ENCODE assay signal across 34 cellular contexts in the genomic region with DNA sequence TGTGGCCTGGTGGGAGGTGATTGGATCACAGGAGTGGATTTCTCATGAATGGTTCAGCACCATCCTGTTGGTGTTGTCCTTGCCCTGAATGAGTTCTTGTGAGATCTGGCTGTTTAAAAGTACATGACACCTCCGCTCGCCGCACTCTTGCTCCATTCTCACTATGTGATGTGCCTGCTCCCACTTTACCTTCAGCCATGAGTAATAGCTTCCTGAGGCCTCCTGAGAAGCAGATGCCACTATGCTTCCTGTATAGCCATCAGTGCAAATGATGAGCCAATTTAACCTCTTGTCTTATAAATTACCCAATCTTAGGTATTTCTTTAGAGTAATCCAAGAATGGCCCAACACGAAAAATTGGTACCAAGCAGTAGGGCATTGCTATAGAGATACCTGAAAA.
"Had no signal": no experiment of that assay in that cellular context is flagged by ENCODE, and none has a peak within 500 bp of the region (broad histone marks: within the 10 kb centered on the region; RNA-seq: fewer than 3 reads in every experiment).

No MANE protein-coding gene starts in this region.

- ATAC-seq: activated T-cell treated with anti-CD3 and anti-CD28 coated beads, Interleukin-2, amount 50 U/mL, for 4 hours had no signal

- H3K27ac Mint-ChIP-seq: activated B cell treated with CpG ODN at 0.5 μM for 24 hours; activated naive CD8-positive, alpha-beta T cell treated with anti-CD3 and anti-CD28 coated beads for 36 hours; activated T-helper 1 cell treated with anti-CD3 and anti-CD28 coated beads, Interleukin-12 subunit alpha, Interleukin-12 subunit beta, Interleukin-2, Interleukin-4 antibody, amounts not matched to agents 30 ng/mL and 10 ng/mL and 1 ng/mL, durations not matched to agents 14 hours and 24 hours and 36 hours had no signal

- H3K4me3 Mint-ChIP-seq: activated B cell treated with CpG ODN at 0.5 μM for 24 hours; activated naive CD8-positive, alpha-beta T cell treated with anti-CD3 and anti-CD28 coated beads for 36 hours; activated T-cell treated with anti-CD3 and anti-CD28 coated beads, Interleukin-2, amount 50 U/mL, for 4 hours; activated T-helper 1 cell treated with anti-CD3 and anti-CD28 coated beads, Interleukin-12 subunit alpha, Interleukin-12 subunit beta, Interleukin-2, Interleukin-4 antibody, amounts not matched to agents 30 ng/mL and 10 ng/mL and 1 ng/mL, durations not matched to agents 14 hours and 24 hours and 36 hours had no signal

- H3K9me3 ChIP-seq: MG63 had no signal

- H3K4me3 ChIP-seq: MG63, PC-9 had no signal

- H3K27ac ChIP-seq: brain microvascular endothelial cell, PC-9, VCaP had no signal

- DNase-seq: activated B cell treated with CpG ODN at 0.5 μM for 24 hours; activated CD4-positive, alpha-beta T cell treated with anti-CD3 and anti-CD28 coated beads for 48 hours; activated CD4-positive, CD25-positive, alpha-beta regulatory T cell treated with anti-CD3 and anti-CD28 coated beads, Interleukin-2, amount 50 U/mL, for 72 hours; activated CD8-positive, alpha-beta memory T cell treated with anti-CD3 and anti-CD28 coated beads, Interleukin-2, amount 50 U/mL, for 4 hours; activated gamma-delta T cell treated with Interleukin-2 at 50 U/mL for 16 hours; activated naive CD4-positive, alpha-beta T cell treated with anti-CD3 and anti-CD28 coated beads, Interleukin-2, amount 50 U/mL, for 16 hours; activated naive CD8-positive, alpha-beta T cell treated with anti-CD3 and anti-CD28 coated beads for 36 hours; activated T-cell treated with anti-CD3 and anti-CD28 coated beads for 4 hours; activated T-cell treated with anti-CD3 and anti-CD28 coated beads, Interleukin-2, amount 50 U/mL, for 4 hours; amniotic stem cell; aorta; central memory CD4-positive, alpha-beta T cell; Kasumi-1; KG1; MG63; NCI-H1092 treated with DMSO at 0.1 percent for 48 hours; NCI-H1417; NCI-H146; NCI-H187; NCI-H2029 treated with DMSO at 0.1 percent for 48 hours; NCI-H2107; NCI-H2171; NCI-H510A; NCI-H526; NCI-H748 treated with DMSO at 0.1 percent for 48 hours; PC-9; Right ventricle myocardium superior; SW 1271; T-helper 1 cell; T-helper 2 cell; T-helper 9 cell had no signal

- H3K27me3 Mint-ChIP-seq: activated B cell treated with CpG ODN at 0.5 μM for 24 hours; activated naive CD8-positive, alpha-beta T cell treated with anti-CD3 and anti-CD28 coated beads for 36 hours had no signal

- H3K36me3 ChIP-seq: brain microvascular endothelial cell, MG63 had no signal

- H3K9me3 Mint-ChIP-seq: activated B cell treated with CpG ODN at 0.5 μM for 24 hours; activated naive CD8-positive, alpha-beta T cell treated with anti-CD3 and anti-CD28 coated beads for 36 hours; activated T-cell treated with anti-CD3 and anti-CD28 coated beads, Interleukin-2, amount 50 U/mL, for 4 hours; activated T-helper 1 cell treated with anti-CD3 and anti-CD28 coated beads, Interleukin-12 subunit alpha, Interleukin-12 subunit beta, Interleukin-2, Interleukin-4 antibody, amounts not matched to agents 30 ng/mL and 10 ng/mL and 1 ng/mL, durations not matched to agents 14 hours and 24 hours and 36 hours had no signal

- H2AFZ ChIP-seq: PC-9 had no signal

- H3K27me3 ChIP-seq: brain microvascular endothelial cell, MG63 had no signal

- H3K4me2 ChIP-seq: PC-9 had no signal

- H3K36me3 Mint-ChIP-seq: activated naive CD8-positive, alpha-beta T cell treated with anti-CD3 and anti-CD28 coated beads for 36 hours had no signal
